In the genomic region with DNA sequence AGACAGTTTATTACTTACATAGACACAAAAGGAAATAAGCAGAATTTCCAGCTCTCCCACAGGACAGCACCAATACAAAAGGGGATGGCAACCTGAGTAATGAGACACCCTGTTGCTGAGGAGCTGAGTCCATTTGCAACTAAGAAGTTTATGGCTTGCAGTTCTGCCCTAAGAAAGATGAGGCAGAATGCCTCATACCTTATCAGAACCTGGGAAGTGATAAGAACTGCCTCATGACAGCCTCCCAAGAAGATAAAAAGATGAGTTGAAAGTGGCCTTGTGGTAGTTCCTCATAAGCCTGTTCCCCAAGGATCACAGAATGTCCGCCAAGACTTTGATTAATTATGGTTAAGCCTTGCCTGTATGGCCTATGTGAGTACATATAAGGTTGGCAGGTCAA, we compare ENCODE assay signal across 9 cellular contexts. TPM values are rescaled to one million over a fixed set of nuclear protein-coding genes. Genes with fewer than 3 reads are reported as not detected.
"Had no signal": no experiment of that assay in that cellular context is flagged by ENCODE, and none has a peak within 500 bp of the region (broad histone marks: within the 10 kb centered on the region; RNA-seq: fewer than 3 reads in every experiment).

No MANE protein-coding gene starts in this region.

- ATAC-seq: GM12878 had no signal

- DNase-seq: GDM1, GF-D8 had no signal

- H3K4me3 ChIP-seq: GM12878 had no signal

- FAIRE-seq: G401.6, GM12878, GM12891, GM12892, GM18507, GM19239 had no signal

RNA-seq across cellular contexts. Expression of a gene that starts 44.0 kb away (rescaled TPM):
- total RNA-seq: GM12878 had no signal

RNA-seq across cellular contexts. Expression of a gene that starts 52.7 kb away (rescaled TPM):
- total RNA-seq: G401 had no signal
